Comparison of ENCODE assay signal across 1 cellular context in the genomic region with DNA sequence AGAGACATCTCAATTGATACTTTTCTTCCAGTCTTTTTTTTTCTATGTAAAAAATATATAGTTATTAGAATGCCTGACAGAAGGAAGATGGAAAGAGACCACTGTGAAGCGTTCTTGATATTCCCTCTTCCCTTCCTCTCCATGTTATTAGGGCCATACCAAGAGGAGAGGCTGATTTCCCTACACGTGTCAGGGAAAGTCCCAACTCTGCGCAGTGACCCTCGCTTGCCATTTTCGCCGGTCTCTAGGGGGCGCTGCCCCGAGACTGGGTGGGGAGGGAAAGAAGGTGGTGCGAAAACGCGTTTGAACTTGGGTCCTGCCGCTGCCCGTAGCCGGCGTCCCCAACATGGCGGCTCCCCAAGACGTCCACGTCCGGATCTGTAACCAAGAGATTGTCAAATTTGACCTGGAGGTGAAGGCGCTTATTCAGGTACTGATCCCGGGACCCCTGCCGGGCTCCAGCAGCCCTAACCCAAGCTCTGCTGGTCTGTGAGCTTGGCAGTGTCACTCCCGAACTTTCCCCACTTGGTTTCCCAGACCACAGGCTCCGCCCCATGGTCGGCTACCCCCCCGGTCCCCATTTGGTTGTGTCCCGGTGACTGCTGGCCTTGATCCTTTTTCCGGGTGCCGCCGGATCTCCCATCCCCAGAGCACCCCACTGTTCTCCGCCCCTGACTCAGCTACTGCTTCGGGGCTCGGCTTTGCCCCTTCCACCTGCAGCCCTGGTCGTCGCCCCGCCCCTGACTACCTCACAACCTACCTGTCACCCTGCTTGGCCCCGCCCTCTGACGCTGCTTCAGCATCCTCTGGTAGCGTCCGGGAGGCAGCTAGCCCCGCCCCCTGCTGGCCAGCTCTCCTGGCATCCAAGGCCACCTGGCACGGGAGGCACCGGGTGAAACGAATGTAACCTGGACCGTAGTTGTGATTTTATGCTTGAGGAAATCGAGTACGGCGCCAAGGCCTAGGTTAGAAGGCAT.
TF ChIP-seq lines count a peak whose summit lies in the region.

A gene with protein sequence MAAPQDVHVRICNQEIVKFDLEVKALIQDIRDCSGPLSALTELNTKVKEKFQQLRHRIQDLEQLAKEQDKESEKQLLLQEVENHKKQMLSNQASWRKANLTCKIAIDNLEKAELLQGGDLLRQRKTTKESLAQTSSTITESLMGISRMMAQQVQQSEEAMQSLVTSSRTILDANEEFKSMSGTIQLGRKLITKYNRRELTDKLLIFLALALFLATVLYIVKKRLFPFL (plus strand): TSS at position 332 of the 977 bp plus-strand sequence. CDS start 15 bp downstream, at position 347.

TF ChIP-seq in K562, 482 proteins besides CTCF, POLR2A, EP300 and RAD21 (continued from another document and continues in another):
- TF ChIP-seq, protein P1, sequence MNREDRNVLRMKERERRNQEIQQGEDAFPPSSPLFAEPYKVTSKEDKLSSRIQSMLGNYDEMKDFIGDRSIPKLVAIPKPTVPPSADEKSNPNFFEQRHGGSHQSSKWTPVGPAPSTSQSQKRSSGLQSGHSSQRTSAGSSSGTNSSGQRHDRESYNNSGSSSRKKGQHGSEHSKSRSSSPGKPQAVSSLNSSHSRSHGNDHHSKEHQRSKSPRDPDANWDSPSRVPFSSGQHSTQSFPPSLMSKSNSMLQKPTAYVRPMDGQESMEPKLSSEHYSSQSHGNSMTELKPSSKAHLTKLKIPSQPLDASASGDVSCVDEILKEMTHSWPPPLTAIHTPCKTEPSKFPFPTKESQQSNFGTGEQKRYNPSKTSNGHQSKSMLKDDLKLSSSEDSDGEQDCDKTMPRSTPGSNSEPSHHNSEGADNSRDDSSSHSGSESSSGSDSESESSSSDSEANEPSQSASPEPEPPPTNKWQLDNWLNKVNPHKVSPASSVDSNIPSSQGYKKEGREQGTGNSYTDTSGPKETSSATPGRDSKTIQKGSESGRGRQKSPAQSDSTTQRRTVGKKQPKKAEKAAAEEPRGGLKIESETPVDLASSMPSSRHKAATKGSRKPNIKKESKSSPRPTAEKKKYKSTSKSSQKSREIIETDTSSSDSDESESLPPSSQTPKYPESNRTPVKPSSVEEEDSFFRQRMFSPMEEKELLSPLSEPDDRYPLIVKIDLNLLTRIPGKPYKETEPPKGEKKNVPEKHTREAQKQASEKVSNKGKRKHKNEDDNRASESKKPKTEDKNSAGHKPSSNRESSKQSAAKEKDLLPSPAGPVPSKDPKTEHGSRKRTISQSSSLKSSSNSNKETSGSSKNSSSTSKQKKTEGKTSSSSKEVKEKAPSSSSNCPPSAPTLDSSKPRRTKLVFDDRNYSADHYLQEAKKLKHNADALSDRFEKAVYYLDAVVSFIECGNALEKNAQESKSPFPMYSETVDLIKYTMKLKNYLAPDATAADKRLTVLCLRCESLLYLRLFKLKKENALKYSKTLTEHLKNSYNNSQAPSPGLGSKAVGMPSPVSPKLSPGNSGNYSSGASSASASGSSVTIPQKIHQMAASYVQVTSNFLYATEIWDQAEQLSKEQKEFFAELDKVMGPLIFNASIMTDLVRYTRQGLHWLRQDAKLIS (CRISPR knock-in tag; IDR thresholded peaks at IDR 0.05), result peak; percentile 74; the same call in 1 of the 2 replicates
- TF ChIP-seq ZNF3 (CRISPR knock-in tag; IDR thresholded peaks at IDR 0.05) (no peak), ILF3 (IDR thresholded peaks at IDR 0.05; ENCODE audit: borderline replicate concordance) (peak; percentile 33; the same call in 1 of the 2 replicates), RB1 (IDR thresholded peaks at IDR 0.05; ENCODE audit: low read depth) (peak; percentile 96), TSC22D4 (tag; IDR thresholded peaks at IDR 0.05) (no peak), CEBPB (tag; IDR thresholded peaks at IDR 0.05) (no peak), RBFOX2 (IDR thresholded peaks at IDR 0.05; ENCODE audit: low read depth, low read length) (peak; percentile 76), PHF20 (IDR thresholded peaks at IDR 0.05; ENCODE audit: partially characterized antibody) (peak; percentile 92), NR2F6 (CRISPR knock-in tag; IDR thresholded peaks at IDR 0.05) (no peak), BDP1 (IDR thresholded peaks at IDR 0.05; ENCODE audit: insufficient read depth, insufficient read length) (no peak), TEAD1 (CRISPR knock-in tag; IDR thresholded peaks at IDR 0.05) (0 out of 4 replicates have a peak, but pooled peaks of 1 of the 2 experiments have one; percentile 71), ZNF764 (CRISPR knock-in tag; IDR thresholded peaks at IDR 0.05; ENCODE audit: low read depth) (no peak), ZKSCAN8 (CRISPR knock-in tag; IDR thresholded peaks at IDR 0.05) (no peak), CCAR2 (IDR thresholded peaks at IDR 0.05; ENCODE audit: low read depth, low read length) (no peak), BRF1 (IDR thresholded peaks at IDR 0.05; ENCODE audit: borderline replicate concordance, extremely low read depth, insufficient read length) (no peak), GATA2 (CRISPR knock-in tag; IDR thresholded peaks at IDR 0.05) (peak; percentile 37; the same call in 1 of the 2 replicates), CBFA2T2 (conservative IDR thresholded peaks at IDR 0.05) (no peak), SMAD4 (CRISPR knock-in tag; conservative IDR thresholded peaks at IDR 0.05) (peak; percentile 48; the same call in 1 of the 2 replicates), HSF4 (CRISPR knock-in tag; IDR thresholded peaks at IDR 0.05; ENCODE audit: borderline replicate concordance) (no peak), NR1H2 (CRISPR knock-in tag; IDR thresholded peaks at IDR 0.05) (peak; percentile 80; the same call in 1 of the 2 replicates), ELF1 (tag; IDR thresholded peaks at IDR 0.05) (peak; percentile 80), TAF7 (tag; IDR thresholded peaks at IDR 0.05) (peak; percentile 63; the same call in 1 of the 2 replicates), ZNF766 (CRISPR knock-in tag; conservative IDR thresholded peaks at IDR 0.05) (no peak), L3MBTL2 (IDR thresholded peaks at IDR 0.05) (peak; percentile 81), SPI1 (IDR thresholded peaks at IDR 0.05; ENCODE audit: borderline replicate concordance, low read depth, low read length) (no peak), ATF7 (IDR thresholded peaks at IDR 0.05) (peak; percentile 87), FOSL1 (tag; conservative IDR thresholded peaks at IDR 0.05) (peak; percentile 35), SMAD1 (IDR thresholded peaks at IDR 0.05; ENCODE audit: low read depth, low read length, partially characterized antibody) (peak; percentile 52), POLR2AphosphoS5 (IDR thresholded peaks at IDR 0.05; ENCODE audit: control insufficient read depth, insufficient read depth, low read depth, low read length) (peak; percentile 75; the same call in 1 of the 2 replicates), SMC3 (conservative IDR thresholded peaks at IDR 0.05; ENCODE audit: insufficient read depth, low read depth, low read length) (peak; percentile 54), ZEB2 (IDR thresholded peaks at IDR 0.05) (peak; percentile 84), TAL1 (IDR thresholded peaks at IDR 0.05) (no peak), SAP30 (IDR thresholded peaks at IDR 0.05; ENCODE audit: borderline replicate concordance, insufficient read depth, low read depth, low read length, poor library complexity, severe bottlenecking) (peak; percentile 82), KAT8 (IDR thresholded peaks at IDR 0.05; ENCODE audit: low read depth) (no peak), RBM39 (optimal IDR thresholded peaks at IDR 0.05; ENCODE audit: low read depth, low read length) (peak; percentile 43), EZH2 (IDR thresholded peaks at IDR 0.05; ENCODE audit: borderline replicate concordance, low read depth, low read length) (no peak), POLR2G (IDR thresholded peaks at IDR 0.05; ENCODE audit: low read depth, low read length) (peak; percentile 77)
- TF ChIP-seq, protein P2, sequence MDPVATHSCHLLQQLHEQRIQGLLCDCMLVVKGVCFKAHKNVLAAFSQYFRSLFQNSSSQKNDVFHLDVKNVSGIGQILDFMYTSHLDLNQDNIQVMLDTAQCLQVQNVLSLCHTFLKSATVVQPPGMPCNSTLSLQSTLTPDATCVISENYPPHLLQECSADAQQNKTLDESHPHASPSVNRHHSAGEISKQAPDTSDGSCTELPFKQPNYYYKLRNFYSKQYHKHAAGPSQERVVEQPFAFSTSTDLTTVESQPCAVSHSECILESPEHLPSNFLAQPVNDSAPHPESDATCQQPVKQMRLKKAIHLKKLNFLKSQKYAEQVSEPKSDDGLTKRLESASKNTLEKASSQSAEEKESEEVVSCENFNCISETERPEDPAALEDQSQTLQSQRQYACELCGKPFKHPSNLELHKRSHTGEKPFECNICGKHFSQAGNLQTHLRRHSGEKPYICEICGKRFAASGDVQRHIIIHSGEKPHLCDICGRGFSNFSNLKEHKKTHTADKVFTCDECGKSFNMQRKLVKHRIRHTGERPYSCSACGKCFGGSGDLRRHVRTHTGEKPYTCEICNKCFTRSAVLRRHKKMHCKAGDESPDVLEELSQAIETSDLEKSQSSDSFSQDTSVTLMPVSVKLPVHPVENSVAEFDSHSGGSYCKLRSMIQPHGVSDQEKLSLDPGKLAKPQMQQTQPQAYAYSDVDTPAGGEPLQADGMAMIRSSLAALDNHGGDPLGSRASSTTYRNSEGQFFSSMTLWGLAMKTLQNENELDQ (CRISPR knock-in tag; IDR thresholded peaks at IDR 0.05; ENCODE audit: borderline replicate concordance), result 0 out of 2 replicates have a peak, but pooled peaks have one; percentile 66
- TF ChIP-seq, protein P3, sequence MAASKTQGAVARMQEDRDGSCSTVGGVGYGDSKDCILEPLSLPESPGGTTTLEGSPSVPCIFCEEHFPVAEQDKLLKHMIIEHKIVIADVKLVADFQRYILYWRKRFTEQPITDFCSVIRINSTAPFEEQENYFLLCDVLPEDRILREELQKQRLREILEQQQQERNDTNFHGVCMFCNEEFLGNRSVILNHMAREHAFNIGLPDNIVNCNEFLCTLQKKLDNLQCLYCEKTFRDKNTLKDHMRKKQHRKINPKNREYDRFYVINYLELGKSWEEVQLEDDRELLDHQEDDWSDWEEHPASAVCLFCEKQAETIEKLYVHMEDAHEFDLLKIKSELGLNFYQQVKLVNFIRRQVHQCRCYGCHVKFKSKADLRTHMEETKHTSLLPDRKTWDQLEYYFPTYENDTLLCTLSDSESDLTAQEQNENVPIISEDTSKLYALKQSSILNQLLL (CRISPR knock-in tag; IDR thresholded peaks at IDR 0.05; ENCODE audit: borderline replicate concordance), result no peak
- TF ChIP-seq, protein P4, sequence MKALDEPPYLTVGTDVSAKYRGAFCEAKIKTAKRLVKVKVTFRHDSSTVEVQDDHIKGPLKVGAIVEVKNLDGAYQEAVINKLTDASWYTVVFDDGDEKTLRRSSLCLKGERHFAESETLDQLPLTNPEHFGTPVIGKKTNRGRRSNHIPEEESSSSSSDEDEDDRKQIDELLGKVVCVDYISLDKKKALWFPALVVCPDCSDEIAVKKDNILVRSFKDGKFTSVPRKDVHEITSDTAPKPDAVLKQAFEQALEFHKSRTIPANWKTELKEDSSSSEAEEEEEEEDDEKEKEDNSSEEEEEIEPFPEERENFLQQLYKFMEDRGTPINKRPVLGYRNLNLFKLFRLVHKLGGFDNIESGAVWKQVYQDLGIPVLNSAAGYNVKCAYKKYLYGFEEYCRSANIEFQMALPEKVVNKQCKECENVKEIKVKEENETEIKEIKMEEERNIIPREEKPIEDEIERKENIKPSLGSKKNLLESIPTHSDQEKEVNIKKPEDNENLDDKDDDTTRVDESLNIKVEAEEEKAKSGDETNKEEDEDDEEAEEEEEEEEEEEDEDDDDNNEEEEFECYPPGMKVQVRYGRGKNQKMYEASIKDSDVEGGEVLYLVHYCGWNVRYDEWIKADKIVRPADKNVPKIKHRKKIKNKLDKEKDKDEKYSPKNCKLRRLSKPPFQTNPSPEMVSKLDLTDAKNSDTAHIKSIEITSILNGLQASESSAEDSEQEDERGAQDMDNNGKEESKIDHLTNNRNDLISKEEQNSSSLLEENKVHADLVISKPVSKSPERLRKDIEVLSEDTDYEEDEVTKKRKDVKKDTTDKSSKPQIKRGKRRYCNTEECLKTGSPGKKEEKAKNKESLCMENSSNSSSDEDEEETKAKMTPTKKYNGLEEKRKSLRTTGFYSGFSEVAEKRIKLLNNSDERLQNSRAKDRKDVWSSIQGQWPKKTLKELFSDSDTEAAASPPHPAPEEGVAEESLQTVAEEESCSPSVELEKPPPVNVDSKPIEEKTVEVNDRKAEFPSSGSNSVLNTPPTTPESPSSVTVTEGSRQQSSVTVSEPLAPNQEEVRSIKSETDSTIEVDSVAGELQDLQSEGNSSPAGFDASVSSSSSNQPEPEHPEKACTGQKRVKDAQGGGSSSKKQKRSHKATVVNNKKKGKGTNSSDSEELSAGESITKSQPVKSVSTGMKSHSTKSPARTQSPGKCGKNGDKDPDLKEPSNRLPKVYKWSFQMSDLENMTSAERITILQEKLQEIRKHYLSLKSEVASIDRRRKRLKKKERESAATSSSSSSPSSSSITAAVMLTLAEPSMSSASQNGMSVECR (CRISPR knock-in tag; IDR thresholded peaks at IDR 0.05), result peak; percentile 33
- TF ChIP-seq, protein P5, sequence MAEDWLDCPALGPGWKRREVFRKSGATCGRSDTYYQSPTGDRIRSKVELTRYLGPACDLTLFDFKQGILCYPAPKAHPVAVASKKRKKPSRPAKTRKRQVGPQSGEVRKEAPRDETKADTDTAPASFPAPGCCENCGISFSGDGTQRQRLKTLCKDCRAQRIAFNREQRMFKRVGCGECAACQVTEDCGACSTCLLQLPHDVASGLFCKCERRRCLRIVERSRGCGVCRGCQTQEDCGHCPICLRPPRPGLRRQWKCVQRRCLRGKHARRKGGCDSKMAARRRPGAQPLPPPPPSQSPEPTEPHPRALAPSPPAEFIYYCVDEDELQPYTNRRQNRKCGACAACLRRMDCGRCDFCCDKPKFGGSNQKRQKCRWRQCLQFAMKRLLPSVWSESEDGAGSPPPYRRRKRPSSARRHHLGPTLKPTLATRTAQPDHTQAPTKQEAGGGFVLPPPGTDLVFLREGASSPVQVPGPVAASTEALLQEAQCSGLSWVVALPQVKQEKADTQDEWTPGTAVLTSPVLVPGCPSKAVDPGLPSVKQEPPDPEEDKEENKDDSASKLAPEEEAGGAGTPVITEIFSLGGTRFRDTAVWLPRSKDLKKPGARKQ (CRISPR knock-in tag; IDR thresholded peaks at IDR 0.05), result no peak
- TF ChIP-seq, protein P6, sequence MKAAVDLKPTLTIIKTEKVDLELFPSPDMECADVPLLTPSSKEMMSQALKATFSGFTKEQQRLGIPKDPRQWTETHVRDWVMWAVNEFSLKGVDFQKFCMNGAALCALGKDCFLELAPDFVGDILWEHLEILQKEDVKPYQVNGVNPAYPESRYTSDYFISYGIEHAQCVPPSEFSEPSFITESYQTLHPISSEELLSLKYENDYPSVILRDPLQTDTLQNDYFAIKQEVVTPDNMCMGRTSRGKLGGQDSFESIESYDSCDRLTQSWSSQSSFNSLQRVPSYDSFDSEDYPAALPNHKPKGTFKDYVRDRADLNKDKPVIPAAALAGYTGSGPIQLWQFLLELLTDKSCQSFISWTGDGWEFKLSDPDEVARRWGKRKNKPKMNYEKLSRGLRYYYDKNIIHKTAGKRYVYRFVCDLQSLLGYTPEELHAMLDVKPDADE (conservative IDR thresholded peaks at IDR 0.05; ENCODE audit: control insufficient read depth, low read depth, low read length), result peak; percentile 78; the same call in 1 of the 2 replicates
- TF ChIP-seq, protein P7, sequence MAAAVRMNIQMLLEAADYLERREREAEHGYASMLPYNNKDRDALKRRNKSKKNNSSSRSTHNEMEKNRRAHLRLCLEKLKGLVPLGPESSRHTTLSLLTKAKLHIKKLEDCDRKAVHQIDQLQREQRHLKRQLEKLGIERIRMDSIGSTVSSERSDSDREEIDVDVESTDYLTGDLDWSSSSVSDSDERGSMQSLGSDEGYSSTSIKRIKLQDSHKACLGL (CRISPR knock-in tag; IDR thresholded peaks at IDR 0.05; ENCODE audit: borderline replicate concordance, poor library complexity, severe bottlenecking), result peak; percentile 43
